ENCODE assay signal across 1 cellular context in genomic region chr20:38237381-38237780, GRCh38.
TF ChIP-seq lines count a peak whose summit lies in the region.

No MANE protein-coding gene starts in this region.

TF ChIP-seq in H1, 55 proteins besides CTCF, POLR2A, EP300 and RAD21 (continued from another document):
- TF ChIP-seq CHD7 (IDR thresholded peaks at IDR 0.05; ENCODE audit: insufficient replicate concordance, low read length) (no peak), PHF8 (conservative IDR thresholded peaks at IDR 0.05; ENCODE audit: low read depth, low read length) (no peak), MAX (IDR thresholded peaks at IDR 0.05) (no peak), SRF (IDR thresholded peaks at IDR 0.05; ENCODE audit: low read depth, low read length) (no peak), KDM5A (IDR thresholded peaks at IDR 0.05; ENCODE audit: low read length) (no peak), EGR1 (IDR thresholded peaks at IDR 0.05; ENCODE audit: borderline replicate concordance, low read depth, low read length) (no peak), POU5F1 (IDR thresholded peaks at IDR 0.05; ENCODE audit: low read depth, low read length) (no peak), CHD2 (IDR thresholded peaks at IDR 0.05; ENCODE audit: low read length) (no peak)
